Comparison of ENCODE assay signal across 8 cellular contexts in the genomic region with DNA sequence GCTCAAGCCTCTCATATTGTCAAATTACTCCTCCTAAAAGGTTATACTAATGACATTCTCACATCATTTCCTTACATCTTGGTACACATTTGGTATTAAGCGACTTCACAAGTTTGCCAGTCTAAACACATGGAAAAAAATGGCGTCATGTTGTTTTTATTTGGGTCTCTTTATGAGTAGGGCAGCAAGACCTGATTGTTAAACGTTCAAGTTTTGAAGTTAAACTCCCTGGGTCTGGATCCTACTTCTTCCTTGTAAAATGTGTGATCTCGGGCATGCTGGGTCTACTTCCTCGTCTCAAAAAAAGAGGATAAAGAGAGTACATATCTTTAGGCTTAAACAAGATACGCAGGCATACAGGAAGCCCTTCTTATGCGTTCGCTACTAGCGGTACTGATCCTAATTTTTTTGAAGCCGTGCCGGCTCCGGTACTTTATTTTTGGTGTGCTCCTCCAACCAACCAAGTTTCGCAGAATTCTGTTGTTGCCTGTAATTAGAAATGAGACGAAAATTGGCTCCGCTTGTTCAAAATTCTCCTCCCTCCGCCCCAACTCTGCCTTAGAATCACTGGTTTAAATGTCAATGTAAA. TPM values are rescaled to one million over a fixed set of nuclear protein-coding genes. Genes with fewer than 3 reads are reported as not detected.
DNase-seq lines count a peak whose midpoint lies in the region; ATAC-seq and TF ChIP-seq lines count a peak whose summit lies in the region.

No MANE protein-coding gene starts in this region.

- no peak overlapping the region for H3K27ac Mint-ChIP-seq in naive thymus-derived CD4-positive, alpha-beta T cell
- H3K27ac Mint-ChIP-seq in WTC11: no peak overlapping the region

- H3K27me3 ChIP-seq in naive thymus-derived CD4-positive, alpha-beta T cell (ENCODE audit: control insufficient read depth in 2 of 2, insufficient read depth in 2 of 2, low read length in 2 of 2): no peaks in the 10 kb centered on the region

- TF ChIP-seq CTCF in RWPE1 (conservative IDR thresholded peaks at IDR 0.05; ENCODE audit: low read depth): no peak
- TF ChIP-seq CTCF in WTC11 (IDR thresholded peaks at IDR 0.05): no peak

- H3K36me3 Mint-ChIP-seq in naive thymus-derived CD4-positive, alpha-beta T cell: peaks cover 0 to 11% (median 6%) of the 10 kb centered on the region in 5 donors
- no peaks in the 10 kb centered on the region for H3K36me3 Mint-ChIP-seq in WTC11

- no peaks in the 10 kb centered on the region for H3K27me3 Mint-ChIP-seq in naive thymus-derived CD4-positive, alpha-beta T cell
- no peaks in the 10 kb centered on the region for H3K27me3 Mint-ChIP-seq in WTC11 (ENCODE audit: low read depth)

- H3K4me1 Mint-ChIP-seq in naive thymus-derived CD4-positive, alpha-beta T cell: peaks cover 6 to 13% (median 12%) of the 10 kb centered on the region in 7 donors
- H3K4me1 Mint-ChIP-seq in WTC11: no peaks in the 10 kb centered on the region

- no peaks in the 10 kb centered on the region for H3K9me3 ChIP-seq in naive thymus-derived CD4-positive, alpha-beta T cell (ENCODE audit: control insufficient read depth in 2 of 3, low read length in 3 of 3)

- peaks cover 15 to 19% of the 10 kb centered on the region in 2 donors for H3K4me1 ChIP-seq in naive thymus-derived CD4-positive, alpha-beta T cell (ENCODE audit: control insufficient read depth in 2 of 2, insufficient read depth in 2 of 2, low read length in 2 of 2)

- CTCF ChIA-PET in RWPE1 (lab: Yijun Ruan, JAX) (interaction anchor here (1.3 kb wide), 1 partner anchor 12 kb away, joined by 6 read pairs; a partner anchor contains a TSS), WTC11 (lab: Charles Lee) (interaction anchor here (1.0 to 1.4 kb wide), 4 partner anchors 16 to 130 kb away, joined by 3 to 8 read pairs (median 5); a partner anchor contains a TSS)
- CTCF ChIA-PET in naive thymus-derived CD4-positive, alpha-beta T cell (lab: Charles Lee): interaction anchor here (1.0 kb wide), 3 partner anchors 13 to 35 kb away, joined by 4 to 6 read pairs (median 6); a partner anchor contains a TSS

- intact Hi-C loops in naive thymus-derived CD4-positive, alpha-beta T cell (cut with micrococcal nuclease): loop anchor here (1.0 to 5.0 kb wide), 23 partner anchors 11 to 1834 kb away; a partner anchor contains a TSS

- POLR2A ChIA-PET in RWPE1 (lab: Yijun Ruan, JAX; ENCODE audit: low non-redundant PET) (no interaction called here), WTC11 (lab: Charles Lee) (interaction anchor here (0.6 to 1.4 kb wide), 4 partner anchors 13 to 47 kb away, joined by 4 to 14 read pairs (median 8); a partner anchor contains a TSS)
- POLR2A ChIA-PET in naive thymus-derived CD4-positive, alpha-beta T cell (lab: Charles Lee): interaction anchor here (0.7 to 5.1 kb wide), 19 partner anchors 9 to 1152 kb away, joined by 3 to 120 read pairs (median 4); a partner anchor contains a TSS

- TF ChIP-seq POLR2A in erythroblast (IDR thresholded peaks at IDR 0.05; ENCODE audit: low read length): no peak

- peak; percentile 21 for DNase-seq in stimulated activated CD4-positive, alpha-beta T cell treated with anti-CD3 and anti-CD28 coated beads, Interleukin-4, amount 100 ng/mL, for 24 hours
- no peak for DNase-seq in stimulated activated CD4-positive, alpha-beta T cell treated with anti-CD3 and anti-CD28 coated beads, Interleukin-4, amount 100 ng/mL, for 1 hour
- DNase-seq in RWPE1 (ENCODE audit: low spot score) (no peak), erythroblast (lab: John Stamatoyannopoulos, UW) (peak; percentile 76 to 83), WTC11 (ENCODE audit: low spot score) (no peak), NCI-H2029 (lab: John Stamatoyannopoulos, UW) (no peak)
- DNase-seq in naive thymus-derived CD4-positive, alpha-beta T cell: peak in 4 of 9 donors; percentile 50 to 77 (median 71)

- peaks cover 0 to 2% (median 0%) of the 10 kb centered on the region in 11 donors for H3K9me3 Mint-ChIP-seq in naive thymus-derived CD4-positive, alpha-beta T cell
- no peaks in the 10 kb centered on the region for H3K9me3 Mint-ChIP-seq in WTC11

- peak overlapping the region; percentile 72 for H3K4me3 ChIP-seq in naive thymus-derived CD4-positive, alpha-beta T cell (ENCODE audit: low read length)

- H3K27ac ChIP-seq in RWPE1: peak overlapping the region; percentile 92
- H3K27ac ChIP-seq in naive thymus-derived CD4-positive, alpha-beta T cell (ENCODE audit: low read depth, low read length): peak overlapping the region; percentile 95

- H3K4me3 Mint-ChIP-seq in naive thymus-derived CD4-positive, alpha-beta T cell: no peak overlapping the region
- H3K4me3 Mint-ChIP-seq in WTC11: no peak overlapping the region

- no peaks in the 10 kb centered on the region for H3K36me3 ChIP-seq in naive thymus-derived CD4-positive, alpha-beta T cell (ENCODE audit: control insufficient read depth in 2 of 3, insufficient read depth in 3 of 3, low read length in 3 of 3)

- ATAC-seq in HG03159 (IDR thresholded peaks at IDR 0.05; ENCODE audit: unreplicated experiment) (peak; percentile 26), WTC11 (no peak)
- ATAC-seq in naive thymus-derived CD4-positive, alpha-beta T cell: peak; percentile 23

TF ChIP-seq in WTC11, 78 proteins besides CTCF, POLR2A, EP300 and RAD21 (continues in another document):
- TF ChIP-seq, protein P1, sequence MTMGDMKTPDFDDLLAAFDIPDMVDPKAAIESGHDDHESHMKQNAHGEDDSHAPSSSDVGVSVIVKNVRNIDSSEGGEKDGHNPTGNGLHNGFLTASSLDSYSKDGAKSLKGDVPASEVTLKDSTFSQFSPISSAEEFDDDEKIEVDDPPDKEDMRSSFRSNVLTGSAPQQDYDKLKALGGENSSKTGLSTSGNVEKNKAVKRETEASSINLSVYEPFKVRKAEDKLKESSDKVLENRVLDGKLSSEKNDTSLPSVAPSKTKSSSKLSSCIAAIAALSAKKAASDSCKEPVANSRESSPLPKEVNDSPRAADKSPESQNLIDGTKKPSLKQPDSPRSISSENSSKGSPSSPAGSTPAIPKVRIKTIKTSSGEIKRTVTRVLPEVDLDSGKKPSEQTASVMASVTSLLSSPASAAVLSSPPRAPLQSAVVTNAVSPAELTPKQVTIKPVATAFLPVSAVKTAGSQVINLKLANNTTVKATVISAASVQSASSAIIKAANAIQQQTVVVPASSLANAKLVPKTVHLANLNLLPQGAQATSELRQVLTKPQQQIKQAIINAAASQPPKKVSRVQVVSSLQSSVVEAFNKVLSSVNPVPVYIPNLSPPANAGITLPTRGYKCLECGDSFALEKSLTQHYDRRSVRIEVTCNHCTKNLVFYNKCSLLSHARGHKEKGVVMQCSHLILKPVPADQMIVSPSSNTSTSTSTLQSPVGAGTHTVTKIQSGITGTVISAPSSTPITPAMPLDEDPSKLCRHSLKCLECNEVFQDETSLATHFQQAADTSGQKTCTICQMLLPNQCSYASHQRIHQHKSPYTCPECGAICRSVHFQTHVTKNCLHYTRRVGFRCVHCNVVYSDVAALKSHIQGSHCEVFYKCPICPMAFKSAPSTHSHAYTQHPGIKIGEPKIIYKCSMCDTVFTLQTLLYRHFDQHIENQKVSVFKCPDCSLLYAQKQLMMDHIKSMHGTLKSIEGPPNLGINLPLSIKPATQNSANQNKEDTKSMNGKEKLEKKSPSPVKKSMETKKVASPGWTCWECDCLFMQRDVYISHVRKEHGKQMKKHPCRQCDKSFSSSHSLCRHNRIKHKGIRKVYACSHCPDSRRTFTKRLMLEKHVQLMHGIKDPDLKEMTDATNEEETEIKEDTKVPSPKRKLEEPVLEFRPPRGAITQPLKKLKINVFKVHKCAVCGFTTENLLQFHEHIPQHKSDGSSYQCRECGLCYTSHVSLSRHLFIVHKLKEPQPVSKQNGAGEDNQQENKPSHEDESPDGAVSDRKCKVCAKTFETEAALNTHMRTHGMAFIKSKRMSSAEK (CRISPR knock-in tag; IDR thresholded peaks at IDR 0.05; ENCODE audit: borderline replicate concordance): no peak
- TF ChIP-seq ZNF317 (CRISPR knock-in tag; IDR thresholded peaks at IDR 0.05; ENCODE audit: borderline replicate concordance, low read depth) (no peak), TEAD4 (CRISPR knock-in tag; IDR thresholded peaks at IDR 0.05) (no peak), MYBL2 (CRISPR knock-in tag; IDR thresholded peaks at IDR 0.05) (no peak), RELA (CRISPR knock-in tag; IDR thresholded peaks at IDR 0.05; ENCODE audit: borderline replicate concordance) (no peak)
- TF ChIP-seq, protein P2, sequence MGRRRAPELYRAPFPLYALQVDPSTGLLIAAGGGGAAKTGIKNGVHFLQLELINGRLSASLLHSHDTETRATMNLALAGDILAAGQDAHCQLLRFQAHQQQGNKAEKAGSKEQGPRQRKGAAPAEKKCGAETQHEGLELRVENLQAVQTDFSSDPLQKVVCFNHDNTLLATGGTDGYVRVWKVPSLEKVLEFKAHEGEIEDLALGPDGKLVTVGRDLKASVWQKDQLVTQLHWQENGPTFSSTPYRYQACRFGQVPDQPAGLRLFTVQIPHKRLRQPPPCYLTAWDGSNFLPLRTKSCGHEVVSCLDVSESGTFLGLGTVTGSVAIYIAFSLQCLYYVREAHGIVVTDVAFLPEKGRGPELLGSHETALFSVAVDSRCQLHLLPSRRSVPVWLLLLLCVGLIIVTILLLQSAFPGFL (CRISPR knock-in tag; IDR thresholded peaks at IDR 0.05; ENCODE audit: borderline replicate concordance): no peak
- TF ChIP-seq, protein P3, sequence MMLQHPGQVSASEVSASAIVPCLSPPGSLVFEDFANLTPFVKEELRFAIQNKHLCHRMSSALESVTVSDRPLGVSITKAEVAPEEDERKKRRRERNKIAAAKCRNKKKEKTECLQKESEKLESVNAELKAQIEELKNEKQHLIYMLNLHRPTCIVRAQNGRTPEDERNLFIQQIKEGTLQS (CRISPR knock-in tag; conservative IDR thresholded peaks at IDR 0.05): no peak

RNA-seq across cellular contexts. Expression of a gene that starts 0.6 kb away (rescaled TPM):
- 10 to 100 TPM; 13.4 to 28.0 (median 22.9) TPM for total RNA-seq in naive thymus-derived CD4-positive, alpha-beta T cell
- 10 to 100 TPM; 21.2 to 21.9 TPM for polyA plus RNA-seq in naive thymus-derived CD4-positive, alpha-beta T cell
- 16.7 to 20.1 TPM (median 18.8 TPM) in 3 replicates for total RNA-seq in WTC11 (2021)

RNA-seq across cellular contexts. Expression of a gene that starts 12.5 kb away (rescaled TPM):
- 1 to 10 TPM in 4 of 5 experiments, under 1 TPM in 1; 0.89 to 9.2 (median 5.6) TPM for total RNA-seq in naive thymus-derived CD4-positive, alpha-beta T cell
- under 1 TPM; 0.40 to 0.68 TPM for polyA plus RNA-seq in naive thymus-derived CD4-positive, alpha-beta T cell
- total RNA-seq in WTC11 (2021): 1.7 to 2.5 TPM (median 1.8 TPM) in 3 replicates

RNA-seq across cellular contexts. Expression of a gene that starts 16.7 kb away (rescaled TPM):
- total RNA-seq in naive thymus-derived CD4-positive, alpha-beta T cell: 10 to 100 TPM in 3 of 5 experiments, 1 to 10 TPM in 2; 7.4 to 24.1 (median 10.2) TPM
- polyA plus RNA-seq in naive thymus-derived CD4-positive, alpha-beta T cell: 1 to 10 TPM; 6.0 to 8.1 TPM
- 13.4 to 13.5 TPM (median 13.5 TPM) in 3 replicates for total RNA-seq in WTC11 (2021)

Comparison
In these comparisons a context has a peak if more than half of its experiments do, and no peak if none do; other contexts are left out.
1. DNase-seq: peak in stimulated activated CD4-positive, alpha-beta T cell treated with anti-CD3 and anti-CD28 coated beads, Interleukin-4, amount 100 ng/mL, for 24 hours (single experiment) and erythroblast (2 of 2); none in stimulated activated CD4-positive, alpha-beta T cell treated with anti-CD3 and anti-CD28 coated beads, Interleukin-4, amount 100 ng/mL, for 1 hour (single experiment), RWPE1 (single experiment), WTC11 (single experiment) and NCI-H2029 (single experiment).